ENCODE assay signal across 12 cellular contexts in genomic region chr3:57127849-57128566, GRCh38. TPM values are rescaled to one million over a fixed set of nuclear protein-coding genes. Genes with fewer than 3 reads are reported as not detected.
DNase-seq lines count a peak whose midpoint lies in the region; ATAC-seq and TF ChIP-seq lines count a peak whose summit lies in the region.
"Had no signal": no experiment of that assay in that cellular context is flagged by ENCODE, and none has a peak within 500 bp of the region (broad histone marks: within the 10 kb centered on the region; RNA-seq: fewer than 3 reads in every experiment).

No MANE protein-coding gene starts in this region.

- no peaks in the 10 kb centered on the region for H3K79me2 ChIP-seq in fibroblast of lung (ENCODE audit: control insufficient read depth, insufficient read depth, low read length)

- H3K4me2 ChIP-seq in fibroblast of lung (ENCODE audit: extremely low read depth, insufficient read depth, low read length): peak overlapping the region; percentile 54

- no peaks in the 10 kb centered on the region for H3K27me3 Mint-ChIP-seq in nephron (ENCODE audit: low read depth)

- TF ChIP-seq CTCF in fibroblast of lung (conservative IDR thresholded peaks at IDR 0.05 in 1 of 2, IDR thresholded peaks at IDR 0.05 in 1 of 2; ENCODE audit: low read depth in 1 of 2, low read length in 2 of 2) (no peak), nephron (IDR thresholded peaks at IDR 0.05; ENCODE audit: unreplicated experiment in 3 of 3) (no peak)

- 51 to 54% methylated on average over 12 of the region's 12 CpGs for WGBS in aorta, 2 donors

- H3K9me3 ChIP-seq in fibroblast of lung (ENCODE audit: control insufficient read depth, insufficient read depth, low read depth, low read length): no peaks in the 10 kb centered on the region
- no peaks in the 10 kb centered on the region for H3K9me3 ChIP-seq in aorta (ENCODE audit: control insufficient read depth, low read length)

- peak overlapping the region; percentile 94 to 98 (median 95) for H3K27ac Mint-ChIP-seq in nephron
- H3K27ac Mint-ChIP-seq: naive thymus-derived CD4-positive, alpha-beta T cell had no signal

- H3K4me3 ChIP-seq in fibroblast of lung (replicated peaks in 1 of 4; ENCODE audit: control extremely low read depth in 1 of 4, insufficient read depth in 1 of 4, low read depth in 3 of 4, low read length in 4 of 4) (peak overlapping the region in 1 of 4 experiments; percentile 39), aorta (ENCODE audit: low read length in 2 of 2) (no peak overlapping the region)

- no peaks in the 10 kb centered on the region for H3K9me3 Mint-ChIP-seq in nephron

- intact Hi-C loops in aorta (cut with DNase I): no loop called here

- H3K4me1 ChIP-seq in fibroblast of lung (ENCODE audit: control insufficient read depth, extremely low read depth, insufficient read depth, low read length) (no peaks in the 10 kb centered on the region), aorta (ENCODE audit: control insufficient read depth in 1 of 2, insufficient read depth in 2 of 2, low read length in 2 of 2) (no peaks in the 10 kb centered on the region)

- H3K36me3 ChIP-seq in fibroblast of lung (ENCODE audit: control insufficient read depth, insufficient read depth, low read length): no peaks in the 10 kb centered on the region
- no peaks in the 10 kb centered on the region for H3K36me3 ChIP-seq in aorta (ENCODE audit: control insufficient read depth in 1 of 2, insufficient read depth in 2 of 2, low read length in 1 of 2)
- H3K36me3 ChIP-seq: brain microvascular endothelial cell had no signal

- H3K27ac ChIP-seq in fibroblast of lung (ENCODE audit: insufficient read depth, low read length): no peak overlapping the region
- H3K27ac ChIP-seq in aorta (ENCODE audit: low read depth in 1 of 2, low read length in 2 of 2): no peak overlapping the region
- H3K27ac ChIP-seq: brain microvascular endothelial cell had no signal

- peak; percentile 56 for ATAC-seq in aorta (ENCODE audit: low FRiP score)
- no peak for ATAC-seq in GM19351 (IDR thresholded peaks at IDR 0.05; ENCODE audit: unreplicated experiment)
- ATAC-seq: HCT116; naive thymus-derived CD4-positive, alpha-beta T cell had no signal

- no peaks in the 10 kb centered on the region for H4K20me1 ChIP-seq in fibroblast of lung (ENCODE audit: control insufficient read depth, extremely low read depth, insufficient read depth, low read length)

- H3K36me3 Mint-ChIP-seq in nephron (ENCODE audit: low read depth): peaks cover 12% of the 10 kb centered on the region
- H3K36me3 Mint-ChIP-seq: naive thymus-derived CD4-positive, alpha-beta T cell had no signal

- H2AFZ ChIP-seq in fibroblast of lung (ENCODE audit: low read length): no peak overlapping the region

- H3K9ac ChIP-seq in fibroblast of lung (ENCODE audit: insufficient read depth, low read length): no peak overlapping the region

- peak overlapping the region; percentile 14 to 61 (median 22) for H3K4me3 Mint-ChIP-seq in nephron
- H3K4me3 Mint-ChIP-seq: naive thymus-derived CD4-positive, alpha-beta T cell had no signal

- H3K27me3 ChIP-seq in fibroblast of lung (ENCODE audit: control insufficient read depth, insufficient read depth, low read length) (peaks cover 2% of the 10 kb centered on the region), aorta (ENCODE audit: control insufficient read depth in 1 of 2, insufficient read depth in 2 of 2, low read length in 1 of 2) (no peaks in the 10 kb centered on the region)
- H3K27me3 ChIP-seq: brain microvascular endothelial cell had no signal

- H3K4me1 Mint-ChIP-seq in nephron: peaks cover 83% of the 10 kb centered on the region

- DNase-seq in MV-4-11 (lab: John Stamatoyannopoulos, UW) (peak; percentile 11), fibroblast of lung (ENCODE audit: low read depth in 2 of 2) (peak in 1 of 2 donors; percentile 85), aorta (no peak), superior temporal gyrus (ENCODE audit: extremely low spot score) (no peak), OCI-M1 (lab: John Stamatoyannopoulos, UW) (no peak)
- DNase-seq: brain microvascular endothelial cell; naive thymus-derived CD4-positive, alpha-beta T cell; NK-92 treated with Interleukin-12 subunit alpha and Interleukin-12 subunit beta, amount 100 ng/mL, for 24 hours; T-helper 9 cell had no signal

RNA-seq across cellular contexts. Expression of gene IL17RD, which starts 37.1 kb away (rescaled TPM):
- total RNA-seq in fibroblast of lung: 1.8 and 2.1 TPM in 2 replicates
- 0.60 and 3.1 TPM in 2 replicates for polyA plus RNA-seq in fibroblast of lung
- polyA plus RNA-seq in fibroblast of lung (2012): 0.47 and 2.2 TPM in 2 replicates
- polyA minus RNA-seq in fibroblast of lung (ENCODE audit: low replicate concordance): 1.1 and 10.0 TPM in 2 replicates
- 10 to 100 TPM in 1 of 2 donors, 1 to 10 TPM in 1; 4.3 to 17.0 TPM for total RNA-seq in aorta
- polyA plus RNA-seq in aorta: under 1 TPM; 0.63 to 0.64 TPM
- polyA plus RNA-seq: naive thymus-derived CD4-positive, alpha-beta T cell had no signal
